8 cellular contexts compared by ENCODE assay signal in genomic region chr6:84220809-84221409, GRCh38. TPM values are rescaled to one million over a fixed set of nuclear protein-coding genes. Genes with fewer than 3 reads are reported as not detected.
DNase-seq lines count a peak whose midpoint lies in the region; ATAC-seq and TF ChIP-seq lines count a peak whose summit lies in the region.

No MANE protein-coding gene starts in this region.

- H3K36me3 ChIP-seq in right atrium auricular region, result peaks cover 8% of the 10 kb centered on the region

- peaks cover 0 to 4% of the 10 kb centered on the region in 2 donors for H3K4me1 ChIP-seq in right atrium auricular region
- H3K4me1 ChIP-seq in foreskin keratinocyte, result no peaks in the 10 kb centered on the region

- DNase-seq in right atrium auricular region (ENCODE audit: low spot score) (no peak), Right ventricle myocardium superior (no peak), RKO (ENCODE audit: low spot score) (peak; percentile 48), foreskin keratinocyte (peak in 1 of 2 donors; percentile 9), T1000 (lab: John Stamatoyannopoulos, UW) (no peak)
- DNase-seq in activated CD4-positive, alpha-beta T cell treated with anti-CD3 and anti-CD28 coated beads, Interleukin-2, amount 50 U/mL, for 48 hours, result no peak
- no peak for DNase-seq in effector CD4-positive, alpha-beta T cell

- H3K4me3 ChIP-seq in right atrium auricular region, result no peak overlapping the region

- intact Hi-C loops in Right ventricle myocardium superior (cut with DNase I), result no loop called here

- H3K27me3 ChIP-seq in right atrium auricular region (no peaks in the 10 kb centered on the region), foreskin keratinocyte (no peaks in the 10 kb centered on the region)

- no peak for ATAC-seq in Right ventricle myocardium superior (ENCODE audit: poor library complexity)
- no peak for ATAC-seq in foreskin keratinocyte
- no peak for ATAC-seq in GM21526 (IDR thresholded peaks at IDR 0.05; ENCODE audit: low FRiP score, unreplicated experiment)

- H3K27ac ChIP-seq in right atrium auricular region, result no peak overlapping the region
- no peak overlapping the region for H3K27ac ChIP-seq in foreskin keratinocyte

- TF ChIP-seq CTCF in right atrium auricular region (IDR thresholded peaks at IDR 0.05) (peak; percentile 51 to 67), foreskin keratinocyte (conservative IDR thresholded peaks at IDR 0.05) (peak; percentile 70)

- no peaks in the 10 kb centered on the region for H3K9me3 ChIP-seq in right atrium auricular region

RNA-seq across cellular contexts. Expression of gene CEP162, which starts 6.5 kb away (rescaled TPM):
- 1 to 10 TPM; 3.5 to 5.5 TPM for total RNA-seq in right atrium auricular region
- total RNA-seq in Right ventricle myocardium superior, result 4.5 TPM
- total RNA-seq in foreskin keratinocyte, result 4.8 and 5.2 TPM in 2 replicates
- 2.0 and 2.1 TPM in 2 replicates for polyA plus RNA-seq in foreskin keratinocyte
